ENCODE assay signal across 33 cellular contexts in genomic region chr17:13812350-13812749, GRCh38.
"Had no signal": no experiment of that assay in that cellular context is flagged by ENCODE, and none has a peak within 500 bp of the region (broad histone marks: within the 10 kb centered on the region; RNA-seq: fewer than 3 reads in every experiment).

No MANE protein-coding gene starts in this region.

- DNase-seq: activated CD4-positive, alpha-beta memory T cell treated with anti-CD3 and anti-CD28 coated beads, Interleukin-2, amount 10 ng/mL, durations not matched to agents 7 days and 5 days; activated CD4-positive, alpha-beta T cell treated with anti-CD3 and anti-CD28 coated beads for 1 hour; activated CD4-positive, alpha-beta T cell treated with anti-CD3 and anti-CD28 coated beads for 36 hours; activated CD4-positive, alpha-beta T cell treated with anti-CD3 and anti-CD28 coated beads for 48 hours; activated CD4-positive, alpha-beta T cell treated with anti-CD3 and anti-CD28 coated beads, Interleukin-2, amount 10 ng/mL, durations not matched to agents 7 days and 5 days; activated CD4-positive, alpha-beta T cell treated with anti-CD3 and anti-CD28 coated beads, Interleukin-2, amount 50 U/mL, for 48 hours; activated CD4-positive, CD25-positive, alpha-beta regulatory T cell; activated CD8-positive, alpha-beta memory T cell treated with anti-CD3 and anti-CD28 coated beads for 24 hours; activated CD8-positive, alpha-beta memory T cell treated with anti-CD3 and anti-CD28 coated beads, Interleukin-2, amount 10 ng/mL, durations not matched to agents 7 days and 5 days; activated CD8-positive, alpha-beta memory T cell treated with anti-CD3 and anti-CD28 coated beads, Interleukin-2, amount 50 U/mL, for 48 hours; activated CD8-positive, alpha-beta T cell treated with anti-CD3 and anti-CD28 coated beads, Interleukin-2, amount 10 ng/mL, durations not matched to agents 7 days and 5 days; activated effector memory CD4-positive, alpha-beta T cell treated with Interleukin-2 at 50 U/mL for 16 hours; activated gamma-delta T cell; activated naive CD4-positive, alpha-beta T cell treated with anti-CD3 and anti-CD28 coated beads, Interleukin-2, amount 10 ng/mL, durations not matched to agents 7 days and 5 days; activated naive CD4-positive, alpha-beta T cell treated with Interleukin-2 at 50 U/mL for 16 hours; activated naive CD8-positive, alpha-beta T cell treated with anti-CD3 and anti-CD28 coated beads, Interleukin-2, amount 10 ng/mL, durations not matched to agents 7 days and 5 days; activated naive CD8-positive, alpha-beta T cell treated with anti-CD3 and anti-CD28 coated beads, Interleukin-2, amount 50 U/mL, for 24 hours; activated T-cell treated with anti-CD3 and anti-CD28 coated beads, Interleukin-2, amount 50 U/mL, for 24 hours; activated T-cell treated with anti-CD3 and anti-CD28 coated beads, Interleukin-2, amount 50 U/mL, for 48 hours; amygdala; anterior cingulate cortex; caudate nucleus; cerebellar nuclear complex; T-helper 1 cell; T-helper 2 cell; T-helper 9 cell; WERI-Rb-1 had no signal

- H3K9me3 ChIP-seq: ascending aorta had no signal

- H3K4me1 ChIP-seq: ascending aorta had no signal

- ATAC-seq: activated CD4-positive, alpha-beta T cell treated with anti-CD3 and anti-CD28 coated beads for 36 hours; activated CD4-positive, CD25-positive, alpha-beta regulatory T cell treated with anti-CD3 and anti-CD28 coated beads, Interleukin-2, amount 50 U/mL, for 24 hours; activated CD8-positive, alpha-beta memory T cell treated with anti-CD3 and anti-CD28 coated beads, Interleukin-2, amount 10 ng/mL, durations not matched to agents 7 days and 5 days; activated CD8-positive, alpha-beta T cell treated with anti-CD3 and anti-CD28 coated beads, Interleukin-2, amount 10 ng/mL, durations not matched to agents 7 days and 5 days; activated naive CD8-positive, alpha-beta T cell treated with anti-CD3 and anti-CD28 coated beads, Interleukin-2, amount 50 U/mL, for 24 hours; WTC11 had no signal

- H3K4me3 ChIP-seq: ascending aorta, cardiac muscle cell had no signal

- H3K27ac ChIP-seq: ascending aorta, cardiac muscle cell, WERI-Rb-1 had no signal

- H3K36me3 ChIP-seq: ascending aorta, cardiac muscle cell, WERI-Rb-1 had no signal

- FAIRE-seq: bronchial epithelial cell, TTC549 had no signal

- H3K27me3 ChIP-seq: ascending aorta, cardiac muscle cell had no signal
